Comparison of ENCODE assay signal across 14 cellular contexts in the genomic region with DNA sequence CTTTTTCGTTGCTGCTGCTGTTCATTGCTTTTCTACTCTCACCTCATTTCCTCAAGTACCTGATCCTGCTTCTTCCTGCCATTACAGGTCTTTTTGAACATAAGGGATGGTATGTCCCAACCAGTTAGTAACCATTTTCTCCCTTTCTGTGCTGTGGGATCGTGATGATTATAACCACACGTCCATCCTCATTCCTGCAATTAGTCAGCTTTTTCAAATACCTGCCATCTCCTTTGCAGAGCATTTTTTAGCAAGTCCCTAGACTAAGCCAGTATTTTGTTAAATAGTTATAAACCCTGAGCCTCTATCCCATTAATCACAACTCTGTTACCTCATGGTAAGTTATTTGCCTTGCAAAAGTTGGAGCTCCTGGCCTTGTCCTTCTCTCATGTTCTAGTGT.
DNase-seq lines count a peak whose midpoint lies in the region; ATAC-seq, FAIRE-seq and TF ChIP-seq lines count a peak whose summit lies in the region.
"Had no signal": no experiment of that assay in that cellular context is flagged by ENCODE, and none has a peak within 500 bp of the region (broad histone marks: within the 10 kb centered on the region; RNA-seq: fewer than 3 reads in every experiment).

No MANE protein-coding gene starts in this region.

- intact Hi-C loops in IMR-90 (cut with micrococcal nuclease): no loop called here

- FAIRE-seq in bronchial epithelial cell (lab: Jason Lieb, UNC) (no peak), keratinocyte (lab: Jason Lieb, UNC) (peak; percentile 59)
- FAIRE-seq: GM12891 had no signal

- TF ChIP-seq CTCF in IMR-90 (conservative IDR thresholded peaks at IDR 0.05; ENCODE audit: low read depth, low read length) (no peak), bronchial epithelial cell (IDR thresholded peaks at IDR 0.05; ENCODE audit: insufficient read depth, low read length, severe bottlenecking) (no peak), keratinocyte (optimal IDR thresholded peaks at IDR 0.05 in 1 of 3, IDR thresholded peaks at IDR 0.05 in 1 of 3, conservative IDR thresholded peaks at IDR 0.05 in 1 of 3; ENCODE audit: extremely low read depth in 1 of 3, insufficient read depth in 2 of 3, low read length in 3 of 3) (no peak)

- DNase-seq in IMR-90 (no peak), bronchial epithelial cell (ENCODE audit: low read depth) (peak; percentile 59), keratinocyte (ENCODE audit: low read depth, low spot score) (peak; percentile 41), HuH-7.5 (ENCODE audit: low spot score) (no peak)
- DNase-seq in stimulated activated effector memory CD8-positive, alpha-beta T cell treated with anti-CD3 and anti-CD28 coated beads, Interleukin-12 subunit alpha, Interleukin-12 subunit beta, amount 100 ng/mL, for 72 hours (ENCODE audit: low spot score in 2 of 2): no peak
- no peak for DNase-seq in activated CD4-positive, alpha-beta T cell treated with anti-CD3 and anti-CD28 coated beads for 1 hour
- DNase-seq: ACHN; CD4-positive, CD25-positive, alpha-beta regulatory T cell; GOT3; H9 had no signal

- ATAC-seq in IMR-90 (ENCODE audit: low read depth) (no peak), GM18868 (IDR thresholded peaks at IDR 0.05; ENCODE audit: unreplicated experiment) (no peak)
- peak; percentile 36 for ATAC-seq in stimulated activated effector memory CD8-positive, alpha-beta T cell treated with anti-CD3 and anti-CD28 coated beads, Interleukin-12 subunit alpha, Interleukin-12 subunit beta, amount 100 ng/mL, for 72 hours

- H2BK20ac ChIP-seq in IMR-90 (ENCODE audit: low read depth, low read length): no peak overlapping the region

- no peak overlapping the region for H3K4me3 Mint-ChIP-seq in stimulated activated effector memory CD8-positive, alpha-beta T cell treated with anti-CD3 and anti-CD28 coated beads, Interleukin-12 subunit alpha, Interleukin-12 subunit beta, amount 100 ng/mL, for 72 hours
- H3K4me3 Mint-ChIP-seq: CD4-positive, CD25-positive, alpha-beta regulatory T cell; H9; IgD-negative memory B cell had no signal

- H3K36me3 ChIP-seq in IMR-90 (ENCODE audit: control insufficient read depth, insufficient read depth, low read length) (no peaks in the 10 kb centered on the region; the same call in 1 of the 2 replicates), bronchial epithelial cell (ENCODE audit: control insufficient read depth, insufficient read depth, low read length) (no peaks in the 10 kb centered on the region), keratinocyte (ENCODE audit: control insufficient read depth in 2 of 2, extremely low read depth in 1 of 2, insufficient read depth in 2 of 2, low read length in 2 of 2) (no peaks in the 10 kb centered on the region)

- H3K4me2 ChIP-seq in IMR-90 (ENCODE audit: low read depth, low read length) (no peak overlapping the region), keratinocyte (ENCODE audit: control insufficient read depth, extremely low read depth, insufficient read depth, low read depth, low read length) (peak overlapping the region; percentile 29)
- H3K4me2 ChIP-seq: BLaER1 treated with 17β-estradiol and CSF1 and Interleukin-3, amounts not matched to agents 10 nM and 100 nM had no signal

- H2BK15ac ChIP-seq in IMR-90 (ENCODE audit: low read depth, low read length): no peak overlapping the region

- in situ Hi-C loops in IMR-90 (cut with MboI; ENCODE audit: low sequenced_read_pairs): no loop called here

- no peak overlapping the region for H2AK5ac ChIP-seq in IMR-90 (ENCODE audit: low read depth, low read length)

- H3K9me3 ChIP-seq in IMR-90 (ENCODE audit: control insufficient read depth, insufficient read depth, low read length) (no peaks in the 10 kb centered on the region), keratinocyte (ENCODE audit: control insufficient read depth, low read depth, low read length) (no peaks in the 10 kb centered on the region)
- H3K9me3 ChIP-seq: BLaER1 treated with 17β-estradiol and CSF1 and Interleukin-3, amounts not matched to agents 10 nM and 100 nM had no signal

- no TSS peak for BruUV-seq in IMR-90 (replicated peaks; lab: Mats Ljungman, UMichigan)

- H3K9ac ChIP-seq in IMR-90 (ENCODE audit: low read depth, low read length): no peak overlapping the region
- no peak overlapping the region for H3K9ac ChIP-seq in keratinocyte (ENCODE audit: control insufficient read depth, extremely low read depth, insufficient read depth, low read length)
- H3K9ac ChIP-seq: BLaER1 treated with 17β-estradiol and CSF1 and Interleukin-3, amounts not matched to agents 10 nM and 100 nM had no signal

- dilution Hi-C loops in IMR-90 (cut with HindIII; ENCODE audit: low sequenced_read_pairs, unreplicated experiment) (no loop called here), keratinocyte (cut with MboI; ENCODE audit: extremely low pct_ligation_motif_present, low sequenced_read_pairs) (no loop called here)

- H4K8ac ChIP-seq in IMR-90 (ENCODE audit: low read depth in 2 of 2, low read length in 2 of 2): no peak overlapping the region

- no peaks in the 10 kb centered on the region for H3K9me3 Mint-ChIP-seq in stimulated activated effector memory CD8-positive, alpha-beta T cell treated with anti-CD3 and anti-CD28 coated beads, Interleukin-12 subunit alpha, Interleukin-12 subunit beta, amount 100 ng/mL, for 72 hours
- H3K9me3 Mint-ChIP-seq: H9 had no signal

- H3K9me1 ChIP-seq in IMR-90 (ENCODE audit: insufficient read depth, low read length) (peaks cover 6% of the 10 kb centered on the region), keratinocyte (ENCODE audit: control insufficient read depth, extremely low read depth, insufficient read depth, low read length) (no peaks in the 10 kb centered on the region)

- H3K79me1 ChIP-seq in IMR-90 (ENCODE audit: low read depth in 1 of 2, low read length in 2 of 2): peaks cover 29 to 59% of the 10 kb centered on the region in 2 experiments

- no peak overlapping the region for H3K4ac ChIP-seq in IMR-90 (ENCODE audit: low read depth, low read length)

- H3K27ac ChIP-seq in IMR-90 (ENCODE audit: insufficient read depth, low read length) (no peak overlapping the region), keratinocyte (ENCODE audit: control insufficient read depth, insufficient read depth, low read length) (no peak overlapping the region)
- H3K27ac ChIP-seq: BLaER1 treated with 17β-estradiol and CSF1 and Interleukin-3, amounts not matched to agents 10 nM and 100 nM had no signal

- no peak for TF ChIP-seq RAD21 in IMR-90 (IDR thresholded peaks at IDR 0.05; ENCODE audit: low read length)

- H2AK9ac ChIP-seq in IMR-90 (replicated peaks; ENCODE audit: low read depth, low read length, poor library complexity): no peak overlapping the region

- no peak overlapping the region for H2BK120ac ChIP-seq in IMR-90 (ENCODE audit: low read depth, low read length)

- H3K27me3 ChIP-seq in IMR-90 (ENCODE audit: control insufficient read depth, insufficient read depth, low read length) (no peaks in the 10 kb centered on the region), bronchial epithelial cell (ENCODE audit: control insufficient read depth, insufficient read depth, low read length) (no peaks in the 10 kb centered on the region), keratinocyte (ENCODE audit: control insufficient read depth, extremely low read depth, insufficient read depth, low read length) (no peaks in the 10 kb centered on the region)
- H3K27me3 ChIP-seq: BLaER1 treated with 17β-estradiol and CSF1 and Interleukin-3, amounts not matched to agents 10 nM and 100 nM had no signal

- H3K14ac ChIP-seq in IMR-90 (replicated peaks; ENCODE audit: low read depth, low read length): 0 out of 2 replicates have a peak overlapping the region, but pooled peaks have one; percentile 0

- H3K79me2 ChIP-seq in keratinocyte (ENCODE audit: control insufficient read depth, insufficient read depth, low read length): no peaks in the 10 kb centered on the region

- POLR2A ChIA-PET in IMR-90 (lab: Charles Lee; ENCODE audit: unreplicated experiment): no interaction called here

- CTCF ChIA-PET in IMR-90 (lab: Yijun Ruan, JAX): no interaction called here

- no CpG with 5 or more reads among the region's 3 CpGs for WGBS in IMR-90 (ENCODE audit: extremely low coverage in 2 of 2, insufficient read length in 1 of 2), 2 experiments

- H3K4me3 ChIP-seq in IMR-90 (ENCODE audit: insufficient read depth, low read depth, low read length) (no peak overlapping the region), bronchial epithelial cell (ENCODE audit: low read depth, low read length) (no peak overlapping the region), keratinocyte (ENCODE audit: control insufficient read depth in 2 of 3, extremely low read depth in 1 of 3, insufficient read depth in 2 of 3, low read depth in 1 of 3, low read length in 3 of 3) (no peak overlapping the region)
- H3K4me3 ChIP-seq: BLaER1 treated with 17β-estradiol and CSF1 and Interleukin-3, amounts not matched to agents 10 nM and 100 nM had no signal

- H3K4me1 Mint-ChIP-seq in stimulated activated effector memory CD8-positive, alpha-beta T cell treated with anti-CD3 and anti-CD28 coated beads, Interleukin-12 subunit alpha, Interleukin-12 subunit beta, amount 100 ng/mL, for 72 hours: peaks cover 11% of the 10 kb centered on the region

- no peak for TF ChIP-seq POLR2A in IMR-90 (IDR thresholded peaks at IDR 0.05; ENCODE audit: low read depth, low read length)

- H4K5ac ChIP-seq in IMR-90 (ENCODE audit: low read depth, low read length): no peak overlapping the region

- no peak overlapping the region for H2AFZ ChIP-seq in IMR-90 (replicated peaks; ENCODE audit: low read length, poor library complexity)
- no peak overlapping the region for H2AFZ ChIP-seq in keratinocyte (ENCODE audit: control insufficient read depth, low read length)

- H2BK5ac ChIP-seq in IMR-90 (ENCODE audit: low read depth, low read length, poor library complexity, severe bottlenecking): no peak overlapping the region

- H3K18ac ChIP-seq in IMR-90 (ENCODE audit: low read depth, low read length): no peak overlapping the region

- H4K91ac ChIP-seq in IMR-90 (ENCODE audit: insufficient read depth, low read depth, low read length): no peak overlapping the region

- no peak overlapping the region for H3K56ac ChIP-seq in IMR-90 (ENCODE audit: extremely low read depth, insufficient read depth, low read length)

- H3K36me3 Mint-ChIP-seq in stimulated activated effector memory CD8-positive, alpha-beta T cell treated with anti-CD3 and anti-CD28 coated beads, Interleukin-12 subunit alpha, Interleukin-12 subunit beta, amount 100 ng/mL, for 72 hours: peaks cover 5% of the 10 kb centered on the region

- no peak overlapping the region for H3K27ac Mint-ChIP-seq in stimulated activated effector memory CD8-positive, alpha-beta T cell treated with anti-CD3 and anti-CD28 coated beads, Interleukin-12 subunit alpha, Interleukin-12 subunit beta, amount 100 ng/mL, for 72 hours
- H3K27ac Mint-ChIP-seq: H9 had no signal

- H3K4me1 ChIP-seq in IMR-90 (ENCODE audit: control insufficient read depth, insufficient read depth, low read length) (peaks cover 6% of the 10 kb centered on the region; the same call in 1 of the 2 replicates), keratinocyte (ENCODE audit: control insufficient read depth, extremely low read depth, insufficient read depth, low read length) (peaks cover 35% of the 10 kb centered on the region)

- H3K23ac ChIP-seq in IMR-90 (ENCODE audit: low read depth, low read length): no peak overlapping the region

- no peaks in the 10 kb centered on the region for H4K20me1 ChIP-seq in IMR-90 (ENCODE audit: insufficient read depth, low read length)
- no peaks in the 10 kb centered on the region for H4K20me1 ChIP-seq in keratinocyte (ENCODE audit: control insufficient read depth, extremely low read depth, insufficient read depth, low read length)
- H4K20me1 ChIP-seq: BLaER1 treated with 17β-estradiol and CSF1 and Interleukin-3, amounts not matched to agents 10 nM and 100 nM had no signal

Comparison
In these comparisons a context has a peak if more than half of its experiments do, and no peak if none do; other contexts are left out.
1. DNase-seq: peak in bronchial epithelial cell (single experiment) and keratinocyte (single experiment); none in IMR-90 (single experiment), stimulated activated effector memory CD8-positive, alpha-beta T cell treated with anti-CD3 and anti-CD28 coated beads, Interleukin-12 subunit alpha, Interleukin-12 subunit beta, amount 100 ng/mL, for 72 hours (0 of 2), HuH-7.5 (single experiment) and activated CD4-positive, alpha-beta T cell treated with anti-CD3 and anti-CD28 coated beads for 1 hour (single experiment).